9 cellular contexts compared by ENCODE assay signal in the genomic region with DNA sequence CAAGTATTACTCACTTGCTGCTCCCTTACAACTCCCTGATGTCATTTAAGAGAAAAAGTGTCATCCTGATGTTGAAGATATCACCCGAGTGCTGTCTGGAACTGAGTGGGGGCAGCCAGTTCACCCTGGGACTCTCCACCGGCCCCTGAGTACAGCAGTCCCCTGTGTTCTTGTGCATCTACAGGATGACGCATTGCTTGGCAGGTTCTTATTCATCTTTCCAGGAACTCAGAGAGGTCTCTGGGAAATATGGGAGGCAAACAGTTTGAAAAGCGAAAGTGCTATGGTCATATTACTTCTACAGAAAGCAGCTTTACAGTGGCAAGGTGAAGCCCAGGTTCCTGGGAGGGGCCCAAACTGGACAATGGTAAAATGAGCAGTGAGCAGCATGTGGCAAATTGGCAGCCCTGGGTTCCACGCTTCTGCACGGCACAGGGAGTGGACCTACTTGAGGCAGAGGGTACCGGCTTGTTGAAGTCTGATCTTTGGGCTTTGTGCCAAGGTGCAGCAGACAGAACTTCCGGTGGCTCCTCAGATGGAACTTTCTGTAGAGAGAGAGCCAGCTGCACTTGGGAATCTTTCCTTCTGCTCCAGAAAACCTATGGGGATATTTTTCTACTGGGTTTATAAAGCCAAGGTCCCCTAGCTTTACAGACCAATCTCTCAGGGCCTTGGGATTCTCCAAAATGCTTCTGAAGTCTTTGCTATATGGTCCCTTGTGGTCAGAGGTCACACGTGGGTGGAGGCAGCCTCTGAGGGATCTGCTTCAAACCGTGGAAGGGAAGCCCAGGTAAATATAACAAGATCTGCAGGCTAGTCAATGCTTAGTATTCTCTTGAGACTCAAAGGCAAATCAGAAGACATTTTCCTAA.
DNase-seq lines count a peak whose midpoint lies in the region; ATAC-seq and TF ChIP-seq lines count a peak whose summit lies in the region.
"Had no signal": no experiment of that assay in that cellular context is flagged by ENCODE, and none has a peak within 500 bp of the region (broad histone marks: within the 10 kb centered on the region; RNA-seq: fewer than 3 reads in every experiment).

No MANE protein-coding gene starts in this region.

- peaks cover 65% of the 10 kb centered on the region for H3K4me1 Mint-ChIP-seq in activated T-helper 1 cell treated with anti-CD3 and anti-CD28 coated beads, Interleukin-12 subunit alpha, Interleukin-12 subunit beta, Interleukin-2, Interleukin-4 antibody, amounts not matched to agents 30 ng/mL and 10 ng/mL and 1 ng/mL, durations not matched to agents 14 hours and 24 hours and 36 hours (ENCODE audit: low read depth)
- peaks cover 34 to 58% of the 10 kb centered on the region in 2 donors for H3K4me1 Mint-ChIP-seq in natural killer cell treated with Interleukin-12 subunit alpha and Interleukin-12 subunit beta and Interleukin-15 and Interleukin-18, amount 100 ng/mL, for 72 hours (ENCODE audit: low read depth in 2 of 2)

- peaks cover 1% of the 10 kb centered on the region for H3K36me3 Mint-ChIP-seq in activated T-helper 1 cell treated with anti-CD3 and anti-CD28 coated beads, Interleukin-12 subunit alpha, Interleukin-12 subunit beta, Interleukin-2, Interleukin-4 antibody, amounts not matched to agents 30 ng/mL and 10 ng/mL and 1 ng/mL, durations not matched to agents 14 hours and 24 hours and 36 hours (ENCODE audit: low read depth)
- no peaks in the 10 kb centered on the region for H3K36me3 Mint-ChIP-seq in natural killer cell treated with Interleukin-12 subunit alpha and Interleukin-12 subunit beta and Interleukin-15 and Interleukin-18, amount 100 ng/mL, for 72 hours

- H3K9me3 ChIP-seq in thoracic aorta, result no peaks in the 10 kb centered on the region
- H3K9me3 ChIP-seq: esophagus muscularis mucosa had no signal

- DNase-seq in NK-92 treated with Interleukin-12 subunit alpha and Interleukin-12 subunit beta, amount 100 ng/mL, for 24 hours (lab: John Stamatoyannopoulos, UW), result peak; percentile 49
- DNase-seq in NK-92 (lab: John Stamatoyannopoulos, UW; ENCODE audit: unreplicated experiment), result no peak
- DNase-seq in activated T-helper 1 cell treated with anti-CD3 and anti-CD28 coated beads, Interleukin-12 subunit alpha, Interleukin-12 subunit beta, Interleukin-2, Interleukin-4 antibody, amounts not matched to agents 30 ng/mL and 10 ng/mL and 1 ng/mL, durations not matched to agents 14 hours and 24 hours and 36 hours (ENCODE audit: low spot score), result peak; percentile 66
- DNase-seq in natural killer cell treated with Interleukin-12 subunit alpha and Interleukin-12 subunit beta and Interleukin-15 and Interleukin-18, amount 100 ng/mL, for 72 hours (ENCODE audit: low spot score), result peak; percentile 75
- no peak for DNase-seq in thoracic aorta (ENCODE audit: low spot score)
- DNase-seq in NCI-H146 treated with DMSO at 0.1 percent for 48 hours (lab: John Stamatoyannopoulos, UW; ENCODE audit: unreplicated experiment), result no peak
- DNase-seq in NCI-H1436 (lab: John Stamatoyannopoulos, UW), result no peak
- DNase-seq in hippocampal formation (lab: John Stamatoyannopoulos, UW), result no peak

- H3K4me3 ChIP-seq in thoracic aorta, result peak overlapping the region; percentile 52
- H3K4me3 ChIP-seq: esophagus muscularis mucosa had no signal

- H3K27ac ChIP-seq in thoracic aorta, result no peak overlapping the region
- H3K27ac ChIP-seq: esophagus muscularis mucosa had no signal

- H3K9me3 Mint-ChIP-seq in activated T-helper 1 cell treated with anti-CD3 and anti-CD28 coated beads, Interleukin-12 subunit alpha, Interleukin-12 subunit beta, Interleukin-2, Interleukin-4 antibody, amounts not matched to agents 30 ng/mL and 10 ng/mL and 1 ng/mL, durations not matched to agents 14 hours and 24 hours and 36 hours, result peaks cover 3% of the 10 kb centered on the region
- no peaks in the 10 kb centered on the region for H3K9me3 Mint-ChIP-seq in natural killer cell treated with Interleukin-12 subunit alpha and Interleukin-12 subunit beta and Interleukin-15 and Interleukin-18, amount 100 ng/mL, for 72 hours

- H3K4me3 Mint-ChIP-seq in activated T-helper 1 cell treated with anti-CD3 and anti-CD28 coated beads, Interleukin-12 subunit alpha, Interleukin-12 subunit beta, Interleukin-2, Interleukin-4 antibody, amounts not matched to agents 30 ng/mL and 10 ng/mL and 1 ng/mL, durations not matched to agents 14 hours and 24 hours and 36 hours, result peak overlapping the region; percentile 47
- H3K4me3 Mint-ChIP-seq in natural killer cell treated with Interleukin-12 subunit alpha and Interleukin-12 subunit beta and Interleukin-15 and Interleukin-18, amount 100 ng/mL, for 72 hours, result peak overlapping the region; percentile 78

- H3K4me1 ChIP-seq in thoracic aorta (ENCODE audit: control insufficient read depth in 1 of 2, low read depth in 2 of 2), result no peaks in the 10 kb centered on the region
- H3K4me1 ChIP-seq: esophagus muscularis mucosa had no signal

- no peaks in the 10 kb centered on the region for H3K36me3 ChIP-seq in thoracic aorta
- H3K36me3 ChIP-seq: esophagus muscularis mucosa had no signal

- no peak for TF ChIP-seq CTCF in thoracic aorta (IDR thresholded peaks at IDR 0.05)

- no peaks in the 10 kb centered on the region for H3K27me3 Mint-ChIP-seq in activated T-helper 1 cell treated with anti-CD3 and anti-CD28 coated beads, Interleukin-12 subunit alpha, Interleukin-12 subunit beta, Interleukin-2, Interleukin-4 antibody, amounts not matched to agents 30 ng/mL and 10 ng/mL and 1 ng/mL, durations not matched to agents 14 hours and 24 hours and 36 hours (ENCODE audit: insufficient read depth)
- peaks cover 0 to 7% of the 10 kb centered on the region in 2 donors for H3K27me3 Mint-ChIP-seq in natural killer cell treated with Interleukin-12 subunit alpha and Interleukin-12 subunit beta and Interleukin-15 and Interleukin-18, amount 100 ng/mL, for 72 hours

- peak; percentile 94 to 97 for ATAC-seq in natural killer cell treated with Interleukin-12 subunit alpha and Interleukin-12 subunit beta and Interleukin-15 and Interleukin-18, amount 100 ng/mL, for 72 hours
- ATAC-seq in thoracic aorta (ENCODE audit: insufficient number of reproducible peaks, low FRiP score, low read depth), result no peak

- intact Hi-C loops in activated T-helper 1 cell treated with anti-CD3 and anti-CD28 coated beads, Interleukin-12 subunit alpha, Interleukin-12 subunit beta, Interleukin-2, Interleukin-4 antibody, amounts not matched to agents 30 ng/mL and 10 ng/mL and 1 ng/mL, durations not matched to agents 14 hours and 24 hours and 36 hours (cut with micrococcal nuclease), result loop anchor here (1.0 to 2.0 kb wide), 11 partner anchors 8 to 379 kb away; no protein-coding TSS in a partner anchor

- H3K27me3 ChIP-seq in thoracic aorta (replicated peaks; ENCODE audit: insufficient read depth), result no peaks in the 10 kb centered on the region
- H3K27me3 ChIP-seq: esophagus muscularis mucosa had no signal

- peak overlapping the region; percentile 93 for H3K27ac Mint-ChIP-seq in activated T-helper 1 cell treated with anti-CD3 and anti-CD28 coated beads, Interleukin-12 subunit alpha, Interleukin-12 subunit beta, Interleukin-2, Interleukin-4 antibody, amounts not matched to agents 30 ng/mL and 10 ng/mL and 1 ng/mL, durations not matched to agents 14 hours and 24 hours and 36 hours
- peak overlapping the region; percentile 84 to 88 for H3K27ac Mint-ChIP-seq in natural killer cell treated with Interleukin-12 subunit alpha and Interleukin-12 subunit beta and Interleukin-15 and Interleukin-18, amount 100 ng/mL, for 72 hours

Comparison
In these comparisons a context has a peak if more than half of its experiments do, and no peak if none do; other contexts are left out.
1. DNase-seq: peak in NK-92 treated with Interleukin-12 subunit alpha and Interleukin-12 subunit beta, amount 100 ng/mL, for 24 hours (single experiment), activated T-helper 1 cell treated with anti-CD3 and anti-CD28 coated beads, Interleukin-12 subunit alpha, Interleukin-12 subunit beta, Interleukin-2, Interleukin-4 antibody, amounts not matched to agents 30 ng/mL and 10 ng/mL and 1 ng/mL, durations not matched to agents 14 hours and 24 hours and 36 hours (single experiment) and natural killer cell treated with Interleukin-12 subunit alpha and Interleukin-12 subunit beta and Interleukin-15 and Interleukin-18, amount 100 ng/mL, for 72 hours (single experiment); none in NK-92 (single experiment), thoracic aorta (single experiment), NCI-H146 treated with DMSO at 0.1 percent for 48 hours (single experiment), NCI-H1436 (single experiment) and hippocampal formation (0 of 2).